In the genomic region with DNA sequence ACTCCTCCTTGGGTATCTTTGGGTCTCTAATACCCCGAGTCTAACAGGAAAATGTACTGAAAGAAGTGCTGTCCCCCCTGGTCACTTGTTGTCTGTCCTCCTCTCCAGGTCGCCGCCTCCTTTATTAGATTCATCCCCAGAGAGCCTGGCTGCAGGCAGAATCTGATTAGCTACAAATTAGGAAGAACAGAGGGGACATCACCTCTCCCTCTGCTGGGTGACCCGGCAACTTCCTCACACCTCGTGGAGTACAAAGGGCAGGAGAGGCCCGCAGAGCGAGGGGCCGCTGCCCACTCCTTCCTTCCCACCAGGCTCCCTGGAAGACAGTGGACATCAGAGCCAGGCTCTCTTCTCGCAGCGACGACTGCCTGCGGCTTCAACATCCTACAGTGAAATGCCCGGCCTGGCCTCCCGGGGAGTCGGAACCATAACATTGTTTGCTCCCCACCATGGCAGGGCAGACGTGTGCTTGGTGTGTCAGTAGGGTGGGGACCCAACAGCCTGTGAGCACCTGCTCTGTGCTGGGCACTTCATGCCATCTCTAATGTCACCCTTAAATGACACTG, we compare ENCODE assay signal across 14 cellular contexts. TPM values are rescaled to one million over a fixed set of nuclear protein-coding genes. Genes with fewer than 3 reads are reported as not detected.
A peak's percentile ranks its signal among the peaks of the same experiment; 100 is the strongest.
DNase-seq lines count a peak whose midpoint lies in the region; ATAC-seq and TF ChIP-seq lines count a peak whose summit lies in the region.
"Had no signal": no experiment of that assay in that cellular context is flagged by ENCODE, and none has a peak within 500 bp of the region (broad histone marks: within the 10 kb centered on the region; RNA-seq: fewer than 3 reads in every experiment).

No MANE protein-coding gene starts in this region.

- peak overlapping the region; percentile 55 for H3K27ac Mint-ChIP-seq in activated T-cell treated with anti-CD3 and anti-CD28 coated beads, Interleukin-2, amount 50 U/mL, for 72 hours
- peak overlapping the region; percentile 87 to 95 for H3K27ac Mint-ChIP-seq in T-cell
- H3K27ac Mint-ChIP-seq in stimulated activated naive B cell treated with anti-CD40 and anti-IgM and Interleukin-4, amounts not matched to agents 10 μg/mL and 1 μg/mL and 100 μg/mL, for 72 hours = peak overlapping the region; percentile 38

- H3K4me1 Mint-ChIP-seq in activated T-cell treated with anti-CD3 and anti-CD28 coated beads, Interleukin-2, amount 50 U/mL, for 72 hours (ENCODE audit: low read depth) = peaks cover 26% of the 10 kb centered on the region
- peaks cover 31 to 61% (median 38%) of the 10 kb centered on the region in 3 donors for H3K4me1 Mint-ChIP-seq in T-cell
- peaks cover 20 to 43% of the 10 kb centered on the region in 2 donors for H3K4me1 Mint-ChIP-seq in stimulated activated naive B cell treated with anti-CD40 and anti-IgM and Interleukin-4, amounts not matched to agents 10 μg/mL and 1 μg/mL and 100 μg/mL, for 72 hours

- H3K27me3 ChIP-seq in esophagus squamous epithelium = no peaks in the 10 kb centered on the region

- CTCF ChIA-PET in T-cell (lab: Charles Lee) = interaction anchor here in 1 of 2 donors (1.1 to 1.6 kb wide), 3 partner anchors 15 to 55 kb away, joined by 3 to 15 read pairs (median 4); no protein-coding TSS in a partner anchor

- WGBS in esophagus squamous epithelium, 2 donors = 70 to 91% methylated on average over 3 to 5 of the region's 16 CpGs

- peak overlapping the region in 3 of 4 donors; percentile 43 to 63 (median 51) for H3K27ac ChIP-seq in esophagus squamous epithelium
- H3K27ac ChIP-seq: KMS-11 had no signal

- intact Hi-C loops in esophagus squamous epithelium (cut with DNase I) = no loop called here

- POLR2A ChIA-PET in T-cell (lab: Charles Lee) = interaction anchor here in 1 of 2 donors (0.6 kb wide), 1 partner anchor 32 kb away, joined by 4 read pairs; no protein-coding TSS in a partner anchor

- H3K4me3 ChIP-seq in esophagus squamous epithelium = no peak overlapping the region

- H3K4me1 ChIP-seq in esophagus squamous epithelium = peaks cover 25 to 90% (median 52%) of the 10 kb centered on the region in 3 donors

- H3K36me3 ChIP-seq in esophagus squamous epithelium = peaks cover 0 to 16% (median 0%) of the 10 kb centered on the region in 3 donors
- H3K36me3 ChIP-seq: neutrophil had no signal

- peak overlapping the region in 1 of 2 donors; percentile 36 for H3K4me3 Mint-ChIP-seq in activated T-cell treated with anti-CD3 and anti-CD28 coated beads, Interleukin-2, amount 50 U/mL, for 72 hours
- H3K4me3 Mint-ChIP-seq in T-cell = peak overlapping the region in 2 of 3 donors; percentile 47 to 73
- no peak overlapping the region for H3K4me3 Mint-ChIP-seq in stimulated activated naive B cell treated with anti-CD40 and anti-IgM and Interleukin-4, amounts not matched to agents 10 μg/mL and 1 μg/mL and 100 μg/mL, for 72 hours

- H3K9me3 Mint-ChIP-seq in activated T-cell treated with anti-CD3 and anti-CD28 coated beads, Interleukin-2, amount 50 U/mL, for 72 hours = no peaks in the 10 kb centered on the region
- H3K9me3 Mint-ChIP-seq in T-cell = no peaks in the 10 kb centered on the region
- H3K9me3 Mint-ChIP-seq in stimulated activated naive B cell treated with anti-CD40 and anti-IgM and Interleukin-4, amounts not matched to agents 10 μg/mL and 1 μg/mL and 100 μg/mL, for 72 hours = no peaks in the 10 kb centered on the region

- no peaks in the 10 kb centered on the region for H3K9me3 ChIP-seq in esophagus squamous epithelium
- H3K9me3 ChIP-seq: neutrophil had no signal

- TF ChIP-seq POLR2A in esophagus squamous epithelium (IDR thresholded peaks at IDR 0.05) = no peak

- TF ChIP-seq CTCF in esophagus squamous epithelium (IDR thresholded peaks at IDR 0.05) = no peak

- H3K27me3 Mint-ChIP-seq in activated T-cell treated with anti-CD3 and anti-CD28 coated beads, Interleukin-2, amount 50 U/mL, for 72 hours (ENCODE audit: low read depth) = no peaks in the 10 kb centered on the region
- no peaks in the 10 kb centered on the region for H3K27me3 Mint-ChIP-seq in T-cell
- H3K27me3 Mint-ChIP-seq in stimulated activated naive B cell treated with anti-CD40 and anti-IgM and Interleukin-4, amounts not matched to agents 10 μg/mL and 1 μg/mL and 100 μg/mL, for 72 hours = peaks cover 0 to 15% of the 10 kb centered on the region in 2 donors

- ATAC-seq in activated T-cell treated with anti-CD3 and anti-CD28 coated beads, Interleukin-2, amount 50 U/mL, for 72 hours (replicated peaks in 1 of 2) = no peak
- no peak for ATAC-seq in T-cell (replicated peaks in 1 of 4)
- ATAC-seq in stimulated activated naive B cell treated with anti-CD40 and anti-IgM and Interleukin-4, amounts not matched to agents 10 μg/mL and 1 μg/mL and 100 μg/mL, for 72 hours (replicated peaks) = no peak
- no peak for ATAC-seq in HG02973 (IDR thresholded peaks at IDR 0.05; ENCODE audit: unreplicated experiment)

- no peak for DNase-seq in activated T-cell treated with anti-CD3 and anti-CD28 coated beads, Interleukin-2, amount 50 U/mL, for 72 hours
- DNase-seq in activated T-cell treated with anti-CD3 and anti-CD28 coated beads, Interleukin-2, amount 50 U/mL, for 48 hours = no peak
- DNase-seq in T-cell (no peak), esophagus squamous epithelium (lab: John Stamatoyannopoulos, UW) (no peak), occipital lobe (lab: John Stamatoyannopoulos, UW) (no peak), SHP77 (lab: John Stamatoyannopoulos, UW) (no peak)
- DNase-seq in stimulated activated naive B cell treated with anti-CD40 and anti-IgM and Interleukin-4, amounts not matched to agents 10 μg/mL and 1 μg/mL and 100 μg/mL, for 72 hours = no peak
- DNase-seq: hypothalamus, NCI-H146, NCI-H526, T1000 had no signal

- no peaks in the 10 kb centered on the region for H3K36me3 Mint-ChIP-seq in activated T-cell treated with anti-CD3 and anti-CD28 coated beads, Interleukin-2, amount 50 U/mL, for 72 hours (ENCODE audit: insufficient read depth in 2 of 2)
- H3K36me3 Mint-ChIP-seq in T-cell = no peaks in the 10 kb centered on the region
- H3K36me3 Mint-ChIP-seq in stimulated activated naive B cell treated with anti-CD40 and anti-IgM and Interleukin-4, amounts not matched to agents 10 μg/mL and 1 μg/mL and 100 μg/mL, for 72 hours = peaks cover 0 to 6% of the 10 kb centered on the region in 2 donors

RNA-seq across cellular contexts. Expression of gene CYB561, which starts 5.3 kb away (rescaled TPM):
- total RNA-seq in activated T-cell treated with anti-CD3 and anti-CD28 coated beads, Interleukin-2, amount 50 U/mL, for 72 hours = 10 to 100 TPM in 1 of 2 donors, 1 to 10 TPM in 1; 4.7 to 10.2 TPM
- 10 to 100 TPM; 15.5 to 64.1 (median 34.0) TPM for total RNA-seq in T-cell
- 10 to 100 TPM; 32.4 to 95.6 (median 42.4) TPM for total RNA-seq in esophagus squamous epithelium
- total RNA-seq in occipital lobe = 21.7 TPM

RNA-seq across cellular contexts. Expression of gene ACE, which starts 36.0 kb away (rescaled TPM):
- 1 to 10 TPM in 1 of 2 donors, under 1 TPM in 1; 0.58 to 2.5 TPM for total RNA-seq in activated T-cell treated with anti-CD3 and anti-CD28 coated beads, Interleukin-2, amount 50 U/mL, for 72 hours
- total RNA-seq in T-cell (10 to 100 TPM in 3 of 5 donors, 1 to 10 TPM in 2; 4.1 to 37.0 (median 12.8) TPM), esophagus squamous epithelium (1 to 10 TPM; 3.1 to 5.8 (median 4.2) TPM), occipital lobe (5.3 TPM)

Comparison
In these comparisons a context has a peak if more than half of its experiments do, and no peak if none do; other contexts are left out.
1. H3K27ac Mint-ChIP-seq: peak in every context shown above with its lines; median percentile 91 in T-cell; 55 in activated T-cell treated with anti-CD3 and anti-CD28 coated beads, Interleukin-2, amount 50 U/mL, for 72 hours; 38 in stimulated activated naive B cell treated with anti-CD40 and anti-IgM and Interleukin-4, amounts not matched to agents 10 μg/mL and 1 μg/mL and 100 μg/mL, for 72 hours.
2. H3K4me3 Mint-ChIP-seq: peak in T-cell (2 of 3); none in stimulated activated naive B cell treated with anti-CD40 and anti-IgM and Interleukin-4, amounts not matched to agents 10 μg/mL and 1 μg/mL and 100 μg/mL, for 72 hours (0 of 2).